19 cellular contexts compared by ENCODE assay signal in genomic region chr3:96294143-96294542, GRCh38.
A peak's percentile ranks its signal among the peaks of the same experiment; 100 is the strongest.
DNase-seq lines count a peak whose midpoint lies in the region; ATAC-seq, FAIRE-seq and TF ChIP-seq lines count a peak whose summit lies in the region.
"Had no signal": no experiment of that assay in that cellular context is flagged by ENCODE, and none has a peak within 500 bp of the region (broad histone marks: within the 10 kb centered on the region; RNA-seq: fewer than 3 reads in every experiment).

No MANE protein-coding gene starts in this region.

- TF ChIP-seq CTCF in H1 (IDR thresholded peaks at IDR 0.05; ENCODE audit: control extremely low read depth in 1 of 3, insufficient read depth in 1 of 3, low read depth in 1 of 3, low read length in 3 of 3), result peak in 2 of 3 experiments; percentile 5 to 46; a peak in 2 of 4 replicates
- peak; percentile 33 for TF ChIP-seq CTCF in neural progenitor cell (IDR thresholded peaks at IDR 0.05)

- no peak overlapping the region for H3K56ac ChIP-seq in H1 (replicated peaks; ENCODE audit: insufficient read length, low read depth, low read length)

- no peak overlapping the region for H3K4ac ChIP-seq in H1 (replicated peaks; ENCODE audit: insufficient read length, low read depth, low read length)

- TF ChIP-seq RAD21 in H1 (IDR thresholded peaks at IDR 0.05 in 1 of 2, conservative IDR thresholded peaks at IDR 0.05 in 1 of 2; ENCODE audit: low read depth in 2 of 2, low read length in 2 of 2), result peak; percentile 43 to 51

- no peak overlapping the region for H2AK5ac ChIP-seq in H1 (ENCODE audit: low read depth, low read length)

- ATAC-seq in T-cell (replicated peaks in 1 of 4), result no peak
- no peak for ATAC-seq in HG02885 (IDR thresholded peaks at IDR 0.05; ENCODE audit: poor library complexity, unreplicated experiment)

- no peak overlapping the region for H3K23ac ChIP-seq in H1 (ENCODE audit: insufficient read length)

- H3K9me3 ChIP-seq in H1 (ENCODE audit: insufficient read depth in 2 of 2, low read depth in 1 of 2, low read length in 1 of 2), result peaks cover 0 to under 1% of the 10 kb centered on the region in 2 experiments; a peak in 1 of 4 replicates
- no peaks in the 10 kb centered on the region for H3K9me3 ChIP-seq in neural progenitor cell (ENCODE audit: low read depth)

- H3K27ac Mint-ChIP-seq in neural progenitor cell, result no peak overlapping the region
- no peak overlapping the region for H3K27ac Mint-ChIP-seq in T-cell
- H3K27ac Mint-ChIP-seq: B cell; CD4-positive, alpha-beta memory T cell had no signal

- H2BK15ac ChIP-seq in H1 (ENCODE audit: low read length), result no peak overlapping the region

- no peak overlapping the region for H2BK12ac ChIP-seq in H1 (ENCODE audit: low read depth, low read length)

- no peak overlapping the region for H3K27ac ChIP-seq in H1 (ENCODE audit: low read depth, low read length)
- no peak overlapping the region for H3K27ac ChIP-seq in neural progenitor cell
- H3K27ac ChIP-seq: HL-60 had no signal

- in situ Hi-C loops in SK-MEL-5 (cut with HindIII; ENCODE audit: low pct_unique_long_range_greater_than_20kb, low sequenced_read_pairs), result no loop called here

- no peak overlapping the region for H4K91ac ChIP-seq in H1 (replicated peaks; ENCODE audit: insufficient read length, low read length)

- POLR2A ChIA-PET in H1 (lab: Charles Lee; ENCODE audit: partially characterized antibody), result no interaction called here
- POLR2A ChIA-PET in T-cell (lab: Charles Lee), result no interaction called here

- H3K4me3 Mint-ChIP-seq in neural progenitor cell (no peak overlapping the region), T-cell (no peak overlapping the region)
- H3K4me3 Mint-ChIP-seq: B cell; CD4-positive, alpha-beta memory T cell had no signal

- CTCF ChIA-PET in H1 (lab: Charles Lee; ENCODE audit: partially characterized antibody) (interaction anchor here (1.3 kb wide), 1 partner anchor 37 kb away, joined by 3 read pairs; no protein-coding TSS in a partner anchor), T-cell (lab: Charles Lee) (no interaction called here)

- H3K18ac ChIP-seq in H1 (ENCODE audit: extremely low read depth, low read length), result no peak overlapping the region

- no peak overlapping the region for H4K5ac ChIP-seq in H1 (ENCODE audit: insufficient read length, low read depth, low read length)

- no peak overlapping the region for H4K8ac ChIP-seq in H1 (ENCODE audit: extremely low read depth, insufficient read depth, low read length)

- no peaks in the 10 kb centered on the region for H3K27me3 ChIP-seq in H1 (replicated peaks in 1 of 4; ENCODE audit: control insufficient read depth in 3 of 4, extremely low read depth in 1 of 4, insufficient read depth in 3 of 4, low read length in 3 of 4)
- no peaks in the 10 kb centered on the region for H3K27me3 ChIP-seq in neural progenitor cell

- no peak for FAIRE-seq in H1 (lab: Jason Lieb, UNC)

- H3K36me3 Mint-ChIP-seq in neural progenitor cell, result no peaks in the 10 kb centered on the region
- no peaks in the 10 kb centered on the region for H3K36me3 Mint-ChIP-seq in T-cell
- H3K36me3 Mint-ChIP-seq: CD4-positive, alpha-beta memory T cell had no signal

- H3K9ac ChIP-seq in H1 (replicated peaks in 1 of 4; ENCODE audit: extremely low read depth in 1 of 4, low read depth in 3 of 4, low read length in 3 of 4), result no peak overlapping the region
- H3K9ac ChIP-seq in neural progenitor cell, result no peak overlapping the region

- H3K9me3 Mint-ChIP-seq in neural progenitor cell (no peaks in the 10 kb centered on the region), T-cell (peaks cover 4 to 18% (median 14%) of the 10 kb centered on the region in 3 donors)

- H3F3A ChIP-seq in neural progenitor cell (ENCODE audit: low read depth), result no peaks in the 10 kb centered on the region

- no peaks in the 10 kb centered on the region for H3K27me3 Mint-ChIP-seq in neural progenitor cell (ENCODE audit: insufficient read depth, low read depth)
- no peaks in the 10 kb centered on the region for H3K27me3 Mint-ChIP-seq in T-cell
- H3K27me3 Mint-ChIP-seq: B cell; CD4-positive, alpha-beta memory T cell had no signal

- H3K36me3 ChIP-seq in H1 (ENCODE audit: control insufficient read depth in 2 of 4, insufficient read depth in 4 of 4, low read length in 3 of 4) (no peaks in the 10 kb centered on the region), neural progenitor cell (no peaks in the 10 kb centered on the region)

- H2AFZ ChIP-seq in H1 (ENCODE audit: low read length) (no peak overlapping the region), neural progenitor cell (replicated peaks) (no peak overlapping the region)

- H3K4me2 ChIP-seq in H1 (ENCODE audit: insufficient read depth in 1 of 2, low read depth in 2 of 2, low read length in 2 of 2) (no peak overlapping the region), neural progenitor cell (no peak overlapping the region)

- WGBS in H1 (ENCODE audit: extremely low coverage in 1 of 2, insufficient coverage in 1 of 2, insufficient read length in 1 of 2, insufficient replicate concordance in 2 of 2, low coverage in 1 of 2, low lambda C conversion rate in 2 of 2, missing lambda C conversion rate in 1 of 2), 2 experiments, result 86% methylated on average over 4 of the region's 4 CpGs; no CpG with 5 or more reads in 1 of the 2 experiments

- H2BK20ac ChIP-seq in H1 (ENCODE audit: low read length), result no peak overlapping the region

- no peak overlapping the region for H3K14ac ChIP-seq in H1 (ENCODE audit: insufficient read length)

- H3K4me3 ChIP-seq in H1 (ENCODE audit: extremely low read depth in 1 of 4, insufficient read depth in 2 of 4, low read depth in 3 of 4, low read length in 4 of 4) (no peak overlapping the region), neural progenitor cell (no peak overlapping the region)

- H3K4me1 Mint-ChIP-seq in neural progenitor cell (no peaks in the 10 kb centered on the region), T-cell (no peaks in the 10 kb centered on the region)
- H3K4me1 Mint-ChIP-seq: B cell; CD4-positive, alpha-beta memory T cell had no signal

- H3K79me2 ChIP-seq in H1 (ENCODE audit: control insufficient read depth in 1 of 2, insufficient read depth in 2 of 2, low read length in 2 of 2) (no peaks in the 10 kb centered on the region), neural progenitor cell (ENCODE audit: low read depth) (no peaks in the 10 kb centered on the region)

- H4K20me1 ChIP-seq in H1 (replicated peaks in 1 of 2; ENCODE audit: control insufficient read depth in 1 of 2, insufficient read depth in 2 of 2, low read length in 2 of 2) (no peaks in the 10 kb centered on the region), neural progenitor cell (ENCODE audit: low read depth) (no peaks in the 10 kb centered on the region)

- no peaks in the 10 kb centered on the region for H3K79me1 ChIP-seq in H1 (ENCODE audit: low read depth, low read length)

- no peak overlapping the region for H2BK5ac ChIP-seq in H1 (ENCODE audit: low read depth, low read length)

- H3K23me2 ChIP-seq in H1 (ENCODE audit: low read depth, low read length), result no peaks in the 10 kb centered on the region

- H2BK120ac ChIP-seq in H1 (replicated peaks; ENCODE audit: low read depth, low read length), result no peak overlapping the region

- peak; percentile 2 for DNase-seq in DMS53 (lab: John Stamatoyannopoulos, UW)
- no peak for DNase-seq in DMS53 treated with DMSO at 0.1 percent for 48 hours (lab: John Stamatoyannopoulos, UW; ENCODE audit: unreplicated experiment)
- DNase-seq in SK-MEL-5 (ENCODE audit: low read depth, low spot score), result peak; percentile 36
- no peak for DNase-seq in H1 (ENCODE audit: low read depth in 1 of 2, low spot score in 2 of 2)
- no peak for DNase-seq in neural progenitor cell (ENCODE audit: low spot score)
- DNase-seq in T-cell, result no peak
- no peak for DNase-seq in activated naive CD4-positive, alpha-beta T cell (lab: John Stamatoyannopoulos, UW)
- DNase-seq: 8988T; CD4-positive, alpha-beta memory T cell; DMS79; HCEC 1CT; IMR-90; NCI-H1048; NCI-H1436 treated with DMSO at 0.1 percent for 48 hours; OCI-M1; SHP77 had no signal

- no peak for TF ChIP-seq POLR2A in H1 (IDR thresholded peaks at IDR 0.05; ENCODE audit: control extremely low read depth in 1 of 2, low read depth in 2 of 2, low read length in 2 of 2)

- no peak for TF ChIP-seq EP300 in H1 (IDR thresholded peaks at IDR 0.05; ENCODE audit: borderline replicate concordance in 1 of 2, low read depth in 2 of 2, low read length in 2 of 2)

- no peaks in the 10 kb centered on the region for H3K4me1 ChIP-seq in H1 (replicated peaks in 1 of 4; ENCODE audit: control insufficient read depth in 3 of 4, insufficient read depth in 4 of 4, low read length in 3 of 4)
- H3K4me1 ChIP-seq in neural progenitor cell, result no peaks in the 10 kb centered on the region

TF ChIP-seq in H1, 55 proteins besides CTCF, POLR2A, EP300 and RAD21 (continues in another document):
- TF ChIP-seq USF2 (IDR thresholded peaks at IDR 0.05; ENCODE audit: low read length) (no peak), CBX5 (IDR thresholded peaks at IDR 0.05; ENCODE audit: low read depth, low read length) (no peak), EZH2 (IDR thresholded peaks at IDR 0.05; ENCODE audit: low read depth, low read length, severe bottlenecking) (no peak), JUND (IDR thresholded peaks at IDR 0.05; ENCODE audit: low read length) (no peak), CBX8 (IDR thresholded peaks at IDR 0.05; ENCODE audit: borderline replicate concordance, low read depth, low read length) (no peak), POLR2AphosphoS5 (IDR thresholded peaks at IDR 0.05; ENCODE audit: low read depth, low read length) (no peak), GTF2F1 (IDR thresholded peaks at IDR 0.05; ENCODE audit: borderline replicate concordance, low read depth, low read length) (no peak), MAFK (IDR thresholded peaks at IDR 0.05; ENCODE audit: low read depth, low read length) (no peak), TCF12 (IDR thresholded peaks at IDR 0.05; ENCODE audit: low read depth, low read length) (no peak), SAP30 (IDR thresholded peaks at IDR 0.05; ENCODE audit: insufficient read depth, insufficient replicate concordance, low read length) (no peak), CREB1 (IDR thresholded peaks at IDR 0.05) (no peak)

Comparison
In these comparisons a context has a peak if more than half of its experiments do, and no peak if none do; other contexts are left out.
1. DNase-seq: peak in DMS53 (single experiment) and SK-MEL-5 (single experiment); none in DMS53 treated with DMSO at 0.1 percent for 48 hours (single experiment), H1 (0 of 2), neural progenitor cell (single experiment), T-cell (0 of 34) and activated naive CD4-positive, alpha-beta T cell (0 of 4).